Comparison of ENCODE assay signal across 29 cellular contexts in genomic region chr9:137678202-137678601, GRCh38. TPM values are rescaled to one million over a fixed set of nuclear protein-coding genes. Genes with fewer than 3 reads are reported as not detected.
DNase-seq lines count a peak whose midpoint lies in the region; TF ChIP-seq lines count a peak whose summit lies in the region.
"Had no signal": no experiment of that assay in that cellular context is flagged by ENCODE, and none has a peak within 500 bp of the region (broad histone marks: within the 10 kb centered on the region; RNA-seq: fewer than 3 reads in every experiment).

No MANE protein-coding gene starts in this region.

- CTCF ChIA-PET in OCI-LY7 (lab: Charles Lee; ENCODE audit: unreplicated experiment), result no interaction called here

- H3K79me2 ChIP-seq in OCI-LY7 (ENCODE audit: insufficient read depth, low read depth, low read length), result peaks cover 90% of the 10 kb centered on the region

- H3K36me3 ChIP-seq in BLaER1 (peaks cover 15% of the 10 kb centered on the region; the same call in 1 of the 2 replicates), HUES48 (ENCODE audit: control insufficient read depth, insufficient read depth, low read length) (peaks cover 5% of the 10 kb centered on the region; the same call in 1 of the 2 replicates), OCI-LY7 (ENCODE audit: insufficient read depth, low read length) (peaks cover 29% of the 10 kb centered on the region), neutrophil (no peaks in the 10 kb centered on the region)
- H3K36me3 ChIP-seq: cardiac muscle cell had no signal

- H3K9me3 ChIP-seq in BLaER1 (no peaks in the 10 kb centered on the region), HUES48 (ENCODE audit: control insufficient read depth, insufficient read depth, low read length) (no peaks in the 10 kb centered on the region), OCI-LY7 (ENCODE audit: low read length) (no peaks in the 10 kb centered on the region), neutrophil (no peaks in the 10 kb centered on the region)
- H3K9me3 ChIP-seq: A549 had no signal

- DNase-seq in OCI-LY7 (ENCODE audit: low spot score), result no peak
- no peak for DNase-seq in NCI-H2081 (lab: John Stamatoyannopoulos, UW)
- no peak for DNase-seq in GM20000 (ENCODE audit: low spot score)
- DNase-seq in osteocyte (ENCODE audit: extremely low spot score, unreplicated experiment), result no peak
- no peak for DNase-seq in GM19240 (ENCODE audit: insufficient read length, low spot score)
- DNase-seq: activated CD4-positive, alpha-beta T cell treated with anti-CD3 and anti-CD28 coated beads for 36 hours; activated CD8-positive, alpha-beta T cell treated with anti-CD3 and anti-CD28 coated beads, Interleukin-2, amount 10 ng/mL, durations not matched to agents 7 days and 5 days; CD8-positive, alpha-beta T cell; cortex of kidney; effector memory CD4-positive, alpha-beta T cell; H7; immature natural killer cell; left cardiac atrium; naive thymus-derived CD8-positive, alpha-beta T cell; NCI-H1105 treated with DMSO at 0.1 percent for 48 hours; NCI-H1930; NCI-H526; occipital lobe; PC-9; stimulated activated CD4-positive, alpha-beta T cell treated with anti-CD3 and anti-CD28 coated beads, Interleukin-4, amount 100 ng/mL, for 4 hours had no signal

- H3K9ac ChIP-seq in BLaER1 (no peak overlapping the region), HUES48 (ENCODE audit: low read depth, low read length) (no peak overlapping the region)

- H3K4me1 Mint-ChIP-seq in osteocyte (ENCODE audit: unreplicated experiment), result peaks cover 43% of the 10 kb centered on the region

- H3K9me2 ChIP-seq in OCI-LY7 (ENCODE audit: insufficient read depth, low read length), result no peaks in the 10 kb centered on the region

- H3K27ac ChIP-seq in BLaER1 (no peak overlapping the region; the same call in 1 of the 2 replicates), HUES48 (ENCODE audit: low read depth, low read length) (peak overlapping the region; percentile 54), OCI-LY7 (ENCODE audit: low read depth, low read length, poor library complexity, severe bottlenecking) (peak overlapping the region; percentile 96), neutrophil (peak overlapping the region; percentile 42)
- H3K27ac ChIP-seq: A549, cardiac muscle cell, epithelial cell of prostate, PC-9 had no signal

- H3K36me3 Mint-ChIP-seq in osteocyte (ENCODE audit: unreplicated experiment), result peaks cover 7% of the 10 kb centered on the region

- H3K27me3 ChIP-seq in BLaER1 (no peaks in the 10 kb centered on the region), HUES48 (ENCODE audit: control insufficient read depth, insufficient read depth, low read length) (no peaks in the 10 kb centered on the region), neutrophil (no peaks in the 10 kb centered on the region)
- H3K27me3 ChIP-seq: cardiac muscle cell had no signal

- TF ChIP-seq CTCF in OCI-LY7 (conservative IDR thresholded peaks at IDR 0.05; ENCODE audit: low read length), result 0 out of 2 replicates have a peak, but pooled peaks have one; percentile 6
- TF ChIP-seq CTCF in neutrophil (IDR thresholded peaks at IDR 0.05), result no peak
- TF ChIP-seq CTCF in GM20000 (IDR thresholded peaks at IDR 0.05; ENCODE audit: extremely low read depth, missing control alignments), result no peak
- TF ChIP-seq CTCF in osteocyte (IDR thresholded peaks at IDR 0.05), result no peak

- peaks cover 95% of the 10 kb centered on the region for H3K4me1 ChIP-seq in BLaER1
- peaks cover 67% of the 10 kb centered on the region for H3K4me1 ChIP-seq in HUES48 (ENCODE audit: control insufficient read depth, insufficient read depth, low read length)
- peaks cover 94% of the 10 kb centered on the region for H3K4me1 ChIP-seq in OCI-LY7 (ENCODE audit: insufficient read depth, low read length, poor library complexity, severe bottlenecking)
- peaks cover 15 to 17% of the 10 kb centered on the region in 2 experiments for H3K4me1 ChIP-seq in neutrophil (ENCODE audit: control insufficient read depth in 1 of 2, insufficient read depth in 1 of 2, low read depth in 1 of 2, low read length in 1 of 2)

- H2AFZ ChIP-seq in OCI-LY7 (ENCODE audit: low read length), result peak overlapping the region; percentile 5; the same call in 1 of the 2 replicates
- H2AFZ ChIP-seq: PC-9 had no signal

- H4K20me1 ChIP-seq in BLaER1 (peaks cover 97% of the 10 kb centered on the region), OCI-LY7 (ENCODE audit: insufficient read depth, low read length) (no peaks in the 10 kb centered on the region)

- no peaks in the 10 kb centered on the region for H3K9me3 Mint-ChIP-seq in osteocyte (ENCODE audit: unreplicated experiment)
- H3K9me3 Mint-ChIP-seq: activated naive CD4-positive, alpha-beta T cell treated with anti-CD3 and anti-CD28 coated beads, Interleukin-2, amount 50 U/mL, for 72 hours; activated T-helper 2 cell treated with anti-CD3 and anti-CD28 coated beads, Interferon-gamma antibody, Interleukin-2, Interleukin-4, amounts not matched to agents 10 μg/mL and 5 μg/mL and 100 μg/mL, durations not matched to agents 14 hours and 24 hours and 36 hours; CD8-positive, alpha-beta T cell; immature natural killer cell; naive thymus-derived CD8-positive, alpha-beta T cell had no signal

- intact Hi-C loops in OCI-LY7 (cut with micrococcal nuclease; ENCODE audit: unreplicated experiment), result loop anchor here (10.0 kb wide), 1 partner anchor 97 kb away; no protein-coding TSS in a partner anchor

- no TSS peak for BruUV-seq in OCI-LY7 (replicated peaks; lab: Mats Ljungman, UMichigan)

- no peak overlapping the region for H3K4me3 ChIP-seq in BLaER1
- H3K4me3 ChIP-seq in HUES48 (ENCODE audit: low read depth, low read length), result no peak overlapping the region
- peak overlapping the region; percentile 49 for H3K4me3 ChIP-seq in OCI-LY7 (ENCODE audit: low read depth, low read length, poor library complexity, severe bottlenecking)
- no peak overlapping the region for H3K4me3 ChIP-seq in neutrophil (ENCODE audit: low read depth in 1 of 2, low read length in 1 of 2)
- H3K4me3 ChIP-seq: A549, cardiac muscle cell, lung, PC-9 had no signal

- H3K27ac Mint-ChIP-seq in osteocyte (ENCODE audit: unreplicated experiment), result no peak overlapping the region
- H3K27ac Mint-ChIP-seq: activated CD4-positive, alpha-beta T cell treated with anti-CD3 and anti-CD28 coated beads for 36 hours; activated CD8-positive, alpha-beta T cell treated with anti-CD3 and anti-CD28 coated beads, Interleukin-2, amount 10 ng/mL, durations not matched to agents 7 days and 5 days; activated naive CD4-positive, alpha-beta T cell treated with anti-CD3 and anti-CD28 coated beads, Interleukin-2, amount 50 U/mL, for 72 hours; activated T-helper 2 cell treated with anti-CD3 and anti-CD28 coated beads, Interferon-gamma antibody, Interleukin-2, Interleukin-4, amounts not matched to agents 10 μg/mL and 5 μg/mL and 100 μg/mL, durations not matched to agents 14 hours and 24 hours and 36 hours; CD8-positive, alpha-beta T cell had no signal

- POLR2A ChIA-PET in OCI-LY7 (lab: Charles Lee), result interaction anchor here (0.7 kb wide), 2 partner anchors 8 to 550 kb away, joined by 4 read pairs; no protein-coding TSS in a partner anchor

- H3K27me3 Mint-ChIP-seq in osteocyte (ENCODE audit: unreplicated experiment), result no peaks in the 10 kb centered on the region
- H3K27me3 Mint-ChIP-seq: activated CD4-positive, alpha-beta T cell treated with anti-CD3 and anti-CD28 coated beads for 36 hours; naive thymus-derived CD8-positive, alpha-beta T cell had no signal

- H3K4me3 Mint-ChIP-seq in osteocyte (ENCODE audit: unreplicated experiment), result no peak overlapping the region
- H3K4me3 Mint-ChIP-seq: activated CD4-positive, alpha-beta T cell treated with anti-CD3 and anti-CD28 coated beads for 36 hours; activated CD8-positive, alpha-beta T cell treated with anti-CD3 and anti-CD28 coated beads, Interleukin-2, amount 10 ng/mL, durations not matched to agents 7 days and 5 days; CD8-positive, alpha-beta T cell; immature natural killer cell had no signal

- peak overlapping the region; percentile 83 for H3K4me2 ChIP-seq in BLaER1
- H3K4me2 ChIP-seq in OCI-LY7 (ENCODE audit: low read length), result peak overlapping the region; percentile 73
- H3K4me2 ChIP-seq: A549, PC-9 had no signal

RNA-seq across cellular contexts. Expression of gene EHMT1, which starts 59.4 kb away (rescaled TPM):
- 143 and 145 TPM in 2 replicates for total RNA-seq in OCI-LY7 (2014; rRNA removed; shearing (Covaris generic))
- total RNA-seq in OCI-LY7 (2022) (291 and 295 TPM in 2 replicates), osteocyte (88.6 and 93.3 TPM in 2 replicates)
